In the genomic region with DNA sequence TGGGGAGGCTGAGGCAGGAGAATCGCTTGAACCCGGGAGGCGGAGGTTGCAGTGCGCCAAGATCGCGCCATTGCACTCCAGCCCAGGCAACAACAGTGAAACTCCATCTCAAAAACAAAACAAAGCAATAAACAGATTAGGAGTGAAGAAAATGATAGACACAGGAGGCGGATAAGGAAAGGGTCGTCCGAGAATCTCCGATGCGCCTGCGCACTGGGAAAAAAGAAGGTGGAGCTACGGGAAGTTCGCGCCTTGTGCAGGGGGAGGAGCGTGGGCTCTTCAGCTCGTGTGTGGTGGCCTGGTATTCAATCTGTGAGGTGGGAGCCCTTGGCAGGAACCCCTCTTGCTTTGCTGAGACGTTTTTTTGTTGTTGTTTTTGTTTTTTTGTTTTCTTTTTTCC, we compare ENCODE assay signal across 22 cellular contexts. TPM values are rescaled to one million over a fixed set of nuclear protein-coding genes. Genes with fewer than 3 reads are reported as not detected.
DNase-seq lines count a peak whose midpoint lies in the region; ATAC-seq, FAIRE-seq and TF ChIP-seq lines count a peak whose summit lies in the region.
"Had no signal": no experiment of that assay in that cellular context is flagged by ENCODE, and none has a peak within 500 bp of the region (broad histone marks: within the 10 kb centered on the region; RNA-seq: fewer than 3 reads in every experiment).

No MANE protein-coding gene starts in this region.

- no peaks in the 10 kb centered on the region for H3K36me3 Mint-ChIP-seq in activated naive CD4-positive, alpha-beta T cell treated with anti-CD3 and anti-CD28 coated beads, Interleukin-2, amount 50 U/mL, for 24 hours
- no peaks in the 10 kb centered on the region for H3K36me3 Mint-ChIP-seq in activated naive CD4-positive, alpha-beta T cell treated with anti-CD3 and anti-CD28 coated beads for 36 hours (ENCODE audit: low read depth)
- H3K36me3 Mint-ChIP-seq in nephron (ENCODE audit: low read depth) = no peaks in the 10 kb centered on the region
- no peaks in the 10 kb centered on the region for H3K36me3 Mint-ChIP-seq in activated CD8-positive, alpha-beta memory T cell treated with anti-CD3 and anti-CD28 coated beads, Interleukin-2, amount 10 ng/mL, durations not matched to agents 7 days and 5 days
- H3K36me3 Mint-ChIP-seq: CD14-positive monocyte; CD4-positive, alpha-beta memory T cell had no signal

- H3K4me1 Mint-ChIP-seq in activated naive CD4-positive, alpha-beta T cell treated with anti-CD3 and anti-CD28 coated beads, Interleukin-2, amount 50 U/mL, for 24 hours = peaks cover 2% of the 10 kb centered on the region
- peaks cover 1% of the 10 kb centered on the region for H3K4me1 Mint-ChIP-seq in activated naive CD4-positive, alpha-beta T cell treated with anti-CD3 and anti-CD28 coated beads for 36 hours (ENCODE audit: low read depth)
- peaks cover 51% of the 10 kb centered on the region for H3K4me1 Mint-ChIP-seq in nephron
- H3K4me1 Mint-ChIP-seq in activated CD8-positive, alpha-beta memory T cell treated with anti-CD3 and anti-CD28 coated beads, Interleukin-2, amount 10 ng/mL, durations not matched to agents 7 days and 5 days = peaks cover under 1% of the 10 kb centered on the region
- H3K4me1 Mint-ChIP-seq: CD14-positive monocyte had no signal

- H2BK12ac ChIP-seq in H1 (ENCODE audit: low read depth, low read length) = peak overlapping the region; percentile 62; the same call in 1 of the 2 replicates

- TF ChIP-seq CTCF in H1 (IDR thresholded peaks at IDR 0.05; ENCODE audit: control extremely low read depth in 1 of 3, insufficient read depth in 1 of 3, low read depth in 1 of 3, low read length in 3 of 3) = no peak
- no peak for TF ChIP-seq CTCF in nephron (IDR thresholded peaks at IDR 0.05; ENCODE audit: unreplicated experiment in 3 of 3)

- H2BK120ac ChIP-seq in H1 (replicated peaks; ENCODE audit: low read depth, low read length) = no peak overlapping the region

- H2AK5ac ChIP-seq in H1 (ENCODE audit: low read depth, low read length) = no peak overlapping the region

- TF ChIP-seq EP300 in H1 (IDR thresholded peaks at IDR 0.05; ENCODE audit: borderline replicate concordance in 1 of 2, low read depth in 2 of 2, low read length in 2 of 2) = no peak

- no peak overlapping the region for H3K23ac ChIP-seq in H1 (ENCODE audit: insufficient read length)

- H3K79me1 ChIP-seq in H1 (ENCODE audit: low read depth, low read length) = no peaks in the 10 kb centered on the region

- no peak overlapping the region for H4K91ac ChIP-seq in H1 (replicated peaks; ENCODE audit: insufficient read length, low read length)

- 92% methylated on average over 18 of the region's 18 CpGs; no CpG with 5 or more reads in 1 of the 2 experiments for WGBS in H1 (ENCODE audit: extremely low coverage in 1 of 2, insufficient coverage in 1 of 2, insufficient read length in 1 of 2, insufficient replicate concordance in 2 of 2, low coverage in 1 of 2, low lambda C conversion rate in 2 of 2, missing lambda C conversion rate in 1 of 2), 2 experiments

- intact Hi-C loops in activated naive CD4-positive, alpha-beta T cell treated with anti-CD3 and anti-CD28 coated beads for 36 hours (cut with micrococcal nuclease) = no loop called here

- H3K27me3 ChIP-seq in HUES6 (ENCODE audit: control insufficient read depth, insufficient read depth, low read length) (no peaks in the 10 kb centered on the region), H1 (replicated peaks in 1 of 4; ENCODE audit: control insufficient read depth in 3 of 4, extremely low read depth in 1 of 4, insufficient read depth in 3 of 4, low read length in 3 of 4) (no peaks in the 10 kb centered on the region)
- H3K27me3 ChIP-seq: BLaER1 had no signal

- peak overlapping the region; percentile 50; the same call in 1 of the 2 replicates for H2BK5ac ChIP-seq in H1 (ENCODE audit: low read depth, low read length)

- H4K5ac ChIP-seq in H1 (ENCODE audit: insufficient read length, low read depth, low read length) = no peak overlapping the region

- H3K14ac ChIP-seq in H1 (ENCODE audit: insufficient read length) = no peak overlapping the region

- no peak overlapping the region for H3K4me3 Mint-ChIP-seq in activated naive CD4-positive, alpha-beta T cell treated with anti-CD3 and anti-CD28 coated beads, Interleukin-2, amount 50 U/mL, for 24 hours
- H3K4me3 Mint-ChIP-seq in activated naive CD4-positive, alpha-beta T cell treated with anti-CD3 and anti-CD28 coated beads for 36 hours = no peak overlapping the region
- no peak overlapping the region for H3K4me3 Mint-ChIP-seq in nephron
- H3K4me3 Mint-ChIP-seq in activated CD8-positive, alpha-beta memory T cell treated with anti-CD3 and anti-CD28 coated beads, Interleukin-2, amount 10 ng/mL, durations not matched to agents 7 days and 5 days = no peak overlapping the region
- H3K4me3 Mint-ChIP-seq: CD14-positive monocyte; CD4-positive, alpha-beta memory T cell had no signal

- no peak for FAIRE-seq in H1 (lab: Jason Lieb, UNC)
- FAIRE-seq: G401.6, GM12891, GM19239 had no signal

- H3K27ac ChIP-seq in HUES6 (ENCODE audit: low read depth, low read length) (0 out of 2 replicates have a peak overlapping the region, but pooled peaks have one; percentile 42), H1 (ENCODE audit: low read depth, low read length) (no peak overlapping the region)
- H3K27ac ChIP-seq: 22Rv1, A549, BLaER1, GM23248, KMS-11 had no signal

- H3K4me3 ChIP-seq in HUES6 (ENCODE audit: low read depth, low read length) (no peak overlapping the region), H1 (ENCODE audit: extremely low read depth in 1 of 4, insufficient read depth in 2 of 4, low read depth in 3 of 4, low read length in 4 of 4) (no peak overlapping the region)
- H3K4me3 ChIP-seq: A549, BLaER1, GM23248 had no signal

- no peaks in the 10 kb centered on the region for H3K23me2 ChIP-seq in H1 (ENCODE audit: low read depth, low read length)

- H3K27me3 Mint-ChIP-seq in activated naive CD4-positive, alpha-beta T cell treated with anti-CD3 and anti-CD28 coated beads, Interleukin-2, amount 50 U/mL, for 24 hours = no peaks in the 10 kb centered on the region
- H3K27me3 Mint-ChIP-seq in activated naive CD4-positive, alpha-beta T cell treated with anti-CD3 and anti-CD28 coated beads for 36 hours (ENCODE audit: low read depth) = peaks cover 6% of the 10 kb centered on the region
- H3K27me3 Mint-ChIP-seq in nephron (ENCODE audit: low read depth) = no peaks in the 10 kb centered on the region
- peaks cover 2% of the 10 kb centered on the region for H3K27me3 Mint-ChIP-seq in activated CD8-positive, alpha-beta memory T cell treated with anti-CD3 and anti-CD28 coated beads, Interleukin-2, amount 10 ng/mL, durations not matched to agents 7 days and 5 days

- H4K8ac ChIP-seq in H1 (ENCODE audit: extremely low read depth, insufficient read depth, low read length) = no peak overlapping the region

- peak overlapping the region; percentile 1 for H3K27ac Mint-ChIP-seq in activated naive CD4-positive, alpha-beta T cell treated with anti-CD3 and anti-CD28 coated beads, Interleukin-2, amount 50 U/mL, for 24 hours
- H3K27ac Mint-ChIP-seq in activated naive CD4-positive, alpha-beta T cell treated with anti-CD3 and anti-CD28 coated beads for 36 hours = no peak overlapping the region
- peak overlapping the region in 2 of 3 experiments; percentile 27 to 81 for H3K27ac Mint-ChIP-seq in nephron
- H3K27ac Mint-ChIP-seq in activated CD8-positive, alpha-beta memory T cell treated with anti-CD3 and anti-CD28 coated beads, Interleukin-2, amount 10 ng/mL, durations not matched to agents 7 days and 5 days = no peak overlapping the region
- H3K27ac Mint-ChIP-seq: CD4-positive, alpha-beta memory T cell had no signal

- CTCF ChIA-PET in activated naive CD4-positive, alpha-beta T cell treated with anti-CD3 and anti-CD28 coated beads for 36 hours (lab: Charles Lee) = no interaction called here
- CTCF ChIA-PET in H1 (lab: Charles Lee; ENCODE audit: partially characterized antibody) = no interaction called here
- CTCF ChIA-PET in activated CD8-positive, alpha-beta memory T cell treated with anti-CD3 and anti-CD28 coated beads, Interleukin-2, amount 10 ng/mL, durations not matched to agents 7 days and 5 days (lab: Charles Lee) = no interaction called here

- no peak for TF ChIP-seq POLR2A in H1 (IDR thresholded peaks at IDR 0.05; ENCODE audit: control extremely low read depth in 1 of 2, low read depth in 2 of 2, low read length in 2 of 2)

- POLR2A ChIA-PET in H1 (lab: Charles Lee; ENCODE audit: partially characterized antibody) = interaction anchor here (1.2 kb wide), 1 partner anchor 11 kb away, joined by 4 read pairs; no protein-coding TSS in a partner anchor

- no peaks in the 10 kb centered on the region for H3K9me3 Mint-ChIP-seq in activated naive CD4-positive, alpha-beta T cell treated with anti-CD3 and anti-CD28 coated beads, Interleukin-2, amount 50 U/mL, for 24 hours
- H3K9me3 Mint-ChIP-seq in activated naive CD4-positive, alpha-beta T cell treated with anti-CD3 and anti-CD28 coated beads for 36 hours = no peaks in the 10 kb centered on the region
- no peaks in the 10 kb centered on the region for H3K9me3 Mint-ChIP-seq in nephron
- no peaks in the 10 kb centered on the region for H3K9me3 Mint-ChIP-seq in activated CD8-positive, alpha-beta memory T cell treated with anti-CD3 and anti-CD28 coated beads, Interleukin-2, amount 10 ng/mL, durations not matched to agents 7 days and 5 days (ENCODE audit: low read depth)
- H3K9me3 Mint-ChIP-seq: CD4-positive, alpha-beta memory T cell had no signal

- H2AFZ ChIP-seq in H1 (ENCODE audit: low read length) = 0 out of 2 replicates have a peak overlapping the region, but pooled peaks have one; percentile 34
- H2AFZ ChIP-seq: GM23248 had no signal

- H2BK15ac ChIP-seq in H1 (ENCODE audit: low read length) = 0 out of 2 replicates have a peak overlapping the region, but pooled peaks have one; percentile 16

- H3K4me2 ChIP-seq in H1 (ENCODE audit: insufficient read depth in 1 of 2, low read depth in 2 of 2, low read length in 2 of 2) = no peak overlapping the region
- H3K4me2 ChIP-seq: A549, BLaER1, KMS-11 had no signal

- H3K56ac ChIP-seq in H1 (replicated peaks; ENCODE audit: insufficient read length, low read depth, low read length) = no peak overlapping the region

- ATAC-seq in activated CD8-positive, alpha-beta memory T cell treated with anti-CD3 and anti-CD28 coated beads, Interleukin-2, amount 10 ng/mL, durations not matched to agents 7 days and 5 days = no peak
- ATAC-seq: A549 had no signal

- H2BK20ac ChIP-seq in H1 (ENCODE audit: low read length) = peak overlapping the region; percentile 2; the same call in 1 of the 2 replicates

- DNase-seq in activated naive CD4-positive, alpha-beta T cell treated with anti-CD3 and anti-CD28 coated beads for 36 hours = no peak
- DNase-seq in H1 (ENCODE audit: low read depth in 1 of 2, low spot score in 2 of 2) (no peak), T-helper 1 cell (no peak), foreskin melanocyte (no peak)
- no peak for DNase-seq in activated CD8-positive, alpha-beta memory T cell treated with anti-CD3 and anti-CD28 coated beads, Interleukin-2, amount 10 ng/mL, durations not matched to agents 7 days and 5 days
- DNase-seq: Calu3; CD4-positive, alpha-beta memory T cell; DMS53; DND-41; GM23248; H7 had no signal

- no peak overlapping the region for H3K4ac ChIP-seq in H1 (replicated peaks; ENCODE audit: insufficient read length, low read depth, low read length)

- H4K20me1 ChIP-seq in H1 (replicated peaks in 1 of 2; ENCODE audit: control insufficient read depth in 1 of 2, insufficient read depth in 2 of 2, low read length in 2 of 2) = no peaks in the 10 kb centered on the region
- H4K20me1 ChIP-seq: BLaER1 had no signal

- no peak for TF ChIP-seq RAD21 in H1 (IDR thresholded peaks at IDR 0.05 in 1 of 2, conservative IDR thresholded peaks at IDR 0.05 in 1 of 2; ENCODE audit: low read depth in 2 of 2, low read length in 2 of 2)

- no peaks in the 10 kb centered on the region for H3K36me3 ChIP-seq in HUES6 (ENCODE audit: control insufficient read depth, insufficient read depth, low read length)
- H3K36me3 ChIP-seq in H1 (ENCODE audit: control insufficient read depth in 2 of 4, insufficient read depth in 4 of 4, low read length in 3 of 4) = no peaks in the 10 kb centered on the region
- H3K36me3 ChIP-seq: BLaER1 had no signal

- no peaks in the 10 kb centered on the region for H3K79me2 ChIP-seq in H1 (ENCODE audit: control insufficient read depth in 1 of 2, insufficient read depth in 2 of 2, low read length in 2 of 2)

- H3K9me3 ChIP-seq in HUES6 (ENCODE audit: control insufficient read depth, insufficient read depth, low read depth, low read length) (no peaks in the 10 kb centered on the region), H1 (ENCODE audit: insufficient read depth in 2 of 2, low read depth in 1 of 2, low read length in 1 of 2) (no peaks in the 10 kb centered on the region)
- H3K9me3 ChIP-seq: A549, BLaER1 had no signal

- H3K9ac ChIP-seq in HUES6 (ENCODE audit: low read length) (no peak overlapping the region), H1 (replicated peaks in 1 of 4; ENCODE audit: extremely low read depth in 1 of 4, low read depth in 3 of 4, low read length in 3 of 4) (no peak overlapping the region)
- H3K9ac ChIP-seq: BLaER1, GM23248, KMS-11 had no signal

- peak overlapping the region; percentile 63; the same call in 1 of the 2 replicates for H3K18ac ChIP-seq in H1 (ENCODE audit: extremely low read depth, low read length)

- H3K4me1 ChIP-seq in HUES6 (ENCODE audit: control insufficient read depth, insufficient read depth, low read length) = peaks cover 34% of the 10 kb centered on the region
- H3K4me1 ChIP-seq in H1 (replicated peaks in 1 of 4; ENCODE audit: control insufficient read depth in 3 of 4, insufficient read depth in 4 of 4, low read length in 3 of 4) = peaks cover 0 to 15% (median 1%) of the 10 kb centered on the region in 4 experiments; a peak in 5 of 7 replicates
- H3K4me1 ChIP-seq: BLaER1 had no signal

RNA-seq across cellular contexts. Expression of a gene that starts 47.3 kb away (rescaled TPM):
- total RNA-seq in activated naive CD4-positive, alpha-beta T cell treated with anti-CD3 and anti-CD28 coated beads for 36 hours = not detected
- 3.2 and 3.4 TPM in 2 replicates for total RNA-seq in H1 (2021; fragmentation: NEBNext Ultra II Directional; extraction: Animal tissue kit (Norgen Biotek cat#: 25700))
- polyA plus RNA-seq in H1 (2011; rRNA removed) = 3.8 and 6.3 TPM in 2 replicates
- polyA plus RNA-seq in H1 (2011; cell fraction: cytosol; rRNA removed) = 4.3 TPM
- 3.2 TPM for polyA plus RNA-seq in H1 (2011; cell fraction: nucleus; rRNA removed)
- 4.8 to 6.9 TPM (median 5.5 TPM) in 4 replicates for polyA plus RNA-seq in H1 (2012, experiment 1 of 2)
- polyA plus RNA-seq in H1 (2012, experiment 2 of 2) = 1.5 TPM
- polyA plus RNA-seq in H1 (2013, experiment 1 of 2) = 11.6 TPM
- polyA plus RNA-seq in H1 (2013, experiment 2 of 2) = 11.7 TPM
- 5.0 and 7.8 TPM in 2 replicates for polyA minus RNA-seq in H1 (2011; rRNA and poly(A)+ RNA removed)
- polyA minus RNA-seq in H1 (2011; cell fraction: cytosol; rRNA and poly(A)+ RNA removed) = 2.6 TPM
- polyA minus RNA-seq in H1 (2011; cell fraction: nucleus; rRNA and poly(A)+ RNA removed) = 4.8 TPM
- total RNA-seq in activated CD8-positive, alpha-beta memory T cell treated with anti-CD3 and anti-CD28 coated beads, Interleukin-2, amount 10 ng/mL, durations not matched to agents 7 days and 5 days = not detected
- total RNA-seq: Calu3; CD4-positive, alpha-beta memory T cell had no signal
- polyA plus RNA-seq: CD14-positive monocyte; CD4-positive, alpha-beta memory T cell had no signal

Comparison
In these comparisons a context has a peak if more than half of its experiments do, and no peak if none do; other contexts are left out.
1. H3K27ac Mint-ChIP-seq: peak in activated naive CD4-positive, alpha-beta T cell treated with anti-CD3 and anti-CD28 coated beads, Interleukin-2, amount 50 U/mL, for 24 hours (single experiment) and nephron (2 of 3); none in activated naive CD4-positive, alpha-beta T cell treated with anti-CD3 and anti-CD28 coated beads for 36 hours (single experiment) and activated CD8-positive, alpha-beta memory T cell treated with anti-CD3 and anti-CD28 coated beads, Interleukin-2, amount 10 ng/mL, durations not matched to agents 7 days and 5 days (single experiment).